In the genomic region with DNA sequence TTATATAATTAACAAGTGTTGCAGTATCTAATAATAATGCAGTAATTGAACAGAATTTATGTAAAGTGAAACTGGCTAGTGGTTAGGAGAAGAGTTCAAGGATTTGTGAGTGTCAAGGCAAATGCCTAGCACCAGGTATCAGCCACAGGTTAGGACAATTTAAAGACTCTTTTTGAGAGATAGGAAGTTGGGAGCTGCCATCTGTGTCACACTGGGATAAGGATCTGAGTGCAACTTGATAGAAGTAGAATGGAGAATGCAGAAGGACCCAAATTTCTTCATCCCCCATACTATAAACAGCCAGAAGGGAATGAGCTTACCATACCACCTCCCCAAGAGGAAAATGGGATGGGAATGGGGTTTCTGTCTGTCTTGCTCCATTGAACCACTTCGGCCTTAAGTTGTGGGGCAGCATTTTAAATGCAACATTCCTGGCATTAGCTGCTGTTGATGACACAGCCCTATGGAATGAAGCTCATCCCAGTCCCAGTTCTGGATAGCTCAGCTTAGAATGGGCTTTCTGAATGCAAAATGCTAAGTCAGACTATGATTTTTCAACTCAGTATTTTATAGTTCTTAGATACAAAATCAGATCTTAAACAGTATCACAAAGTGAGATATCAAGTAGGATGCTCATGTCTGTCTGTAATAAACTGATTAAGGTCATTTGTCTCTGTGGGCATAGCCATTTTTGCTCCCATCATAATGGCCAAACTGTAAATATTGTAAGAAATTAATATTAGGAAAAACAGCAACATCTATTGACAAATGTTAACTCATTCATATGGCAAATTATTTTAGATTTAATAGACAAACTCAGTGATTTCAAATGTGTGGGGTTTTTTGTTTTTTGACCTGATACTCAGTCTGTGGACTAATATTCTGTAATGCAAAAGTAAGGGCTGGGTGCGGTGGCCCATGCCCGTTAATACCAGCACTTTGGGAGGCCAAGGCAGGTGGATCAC, we compare ENCODE assay signal across 12 cellular contexts.
DNase-seq lines count a peak whose midpoint lies in the region; ATAC-seq and TF ChIP-seq lines count a peak whose summit lies in the region.
"Had no signal": no experiment of that assay in that cellular context is flagged by ENCODE, and none has a peak within 500 bp of the region (broad histone marks: within the 10 kb centered on the region; RNA-seq: fewer than 3 reads in every experiment).

No MANE protein-coding gene starts in this region.

- no peak for ATAC-seq in HG02852 (IDR thresholded peaks at IDR 0.05; ENCODE audit: unreplicated experiment)
- ATAC-seq: heart right ventricle had no signal

- in situ Hi-C loops in brain microvascular endothelial cell (cut with HindIII; ENCODE audit: low pct_ligation_motif_present, low sequenced_read_pairs): no loop called here

- H3K27me3 Mint-ChIP-seq in activated T-cell treated with anti-CD3 and anti-CD28 coated beads, Interleukin-2, amount 50 U/mL, for 24 hours: no peaks in the 10 kb centered on the region
- H3K27me3 Mint-ChIP-seq: activated naive CD8-positive, alpha-beta T cell treated with anti-CD3 and anti-CD28 coated beads, Interleukin-2, amount 10 ng/mL, durations not matched to agents 7 days and 5 days had no signal

- H3K27ac Mint-ChIP-seq in activated T-cell treated with anti-CD3 and anti-CD28 coated beads, Interleukin-2, amount 50 U/mL, for 24 hours: no peak overlapping the region
- H3K27ac Mint-ChIP-seq: activated naive CD8-positive, alpha-beta T cell treated with anti-CD3 and anti-CD28 coated beads, Interleukin-2, amount 10 ng/mL, durations not matched to agents 7 days and 5 days had no signal

- TF ChIP-seq CTCF in brain microvascular endothelial cell (IDR thresholded peaks at IDR 0.05; ENCODE audit: low read depth, low read length, missing control alignments): peak; percentile 2

- H3K4me1 Mint-ChIP-seq in activated T-cell treated with anti-CD3 and anti-CD28 coated beads, Interleukin-2, amount 50 U/mL, for 24 hours (ENCODE audit: low read depth): no peaks in the 10 kb centered on the region
- H3K4me1 Mint-ChIP-seq: activated naive CD8-positive, alpha-beta T cell treated with anti-CD3 and anti-CD28 coated beads, Interleukin-2, amount 10 ng/mL, durations not matched to agents 7 days and 5 days had no signal

- H3K36me3 ChIP-seq in brain microvascular endothelial cell (replicated peaks): no peaks in the 10 kb centered on the region
- H3K36me3 ChIP-seq: thyroid gland had no signal

- no peak overlapping the region for H3K4me3 ChIP-seq in brain microvascular endothelial cell (ENCODE audit: low read depth, low read length)
- H3K4me3 ChIP-seq: heart right ventricle, thyroid gland had no signal

- DNase-seq in AG20443 (ENCODE audit: low spot score): peak; percentile 90
- DNase-seq in brain microvascular endothelial cell: peak; percentile 72
- DNase-seq in kidney glomerular epithelial cell (lab: John Stamatoyannopoulos, UW): peak; percentile 73
- DNase-seq in stimulated activated naive CD4-positive, alpha-beta T cell (lab: John Stamatoyannopoulos, UW): no peak
- DNase-seq in ecto neural progenitor cell (ENCODE audit: low spot score): no peak
- DNase-seq in activated T-cell treated with anti-CD3 and anti-CD28 coated beads, Interleukin-2, amount 50 U/mL, for 24 hours: no peak
- DNase-seq: activated naive CD8-positive, alpha-beta T cell treated with anti-CD3 and anti-CD28 coated beads, Interleukin-2, amount 10 ng/mL, durations not matched to agents 7 days and 5 days; heart right ventricle; KBM-7; thyroid gland had no signal

- H3K27ac ChIP-seq in brain microvascular endothelial cell: no peak overlapping the region
- H3K27ac ChIP-seq: heart right ventricle, thyroid gland had no signal

- TF ChIP-seq EP300 in Ishikawa (IDR thresholded peaks at IDR 0.05; ENCODE audit: borderline replicate concordance): no peak

- H3K27me3 ChIP-seq in brain microvascular endothelial cell (replicated peaks): no peaks in the 10 kb centered on the region
- H3K27me3 ChIP-seq: heart right ventricle, thyroid gland had no signal

- H3K36me3 Mint-ChIP-seq in activated T-cell treated with anti-CD3 and anti-CD28 coated beads, Interleukin-2, amount 50 U/mL, for 24 hours (ENCODE audit: low read depth): peaks cover 53% of the 10 kb centered on the region

- no peak overlapping the region for H3K4me3 Mint-ChIP-seq in activated T-cell treated with anti-CD3 and anti-CD28 coated beads, Interleukin-2, amount 50 U/mL, for 24 hours
- H3K4me3 Mint-ChIP-seq: activated naive CD8-positive, alpha-beta T cell treated with anti-CD3 and anti-CD28 coated beads, Interleukin-2, amount 10 ng/mL, durations not matched to agents 7 days and 5 days had no signal

- TF ChIP-seq RAD21 in Ishikawa (IDR thresholded peaks at IDR 0.05; ENCODE audit: low read depth): no peak

- H3K9me3 Mint-ChIP-seq in activated T-cell treated with anti-CD3 and anti-CD28 coated beads, Interleukin-2, amount 50 U/mL, for 24 hours: no peaks in the 10 kb centered on the region
- H3K9me3 Mint-ChIP-seq: activated naive CD8-positive, alpha-beta T cell treated with anti-CD3 and anti-CD28 coated beads, Interleukin-2, amount 10 ng/mL, durations not matched to agents 7 days and 5 days had no signal

TF ChIP-seq in Ishikawa, 13 proteins besides CTCF, POLR2A, EP300 and RAD21:
- TF ChIP-seq YY1 (IDR thresholded peaks at IDR 0.05; ENCODE audit: low read depth): no peak
- TF ChIP-seq NFIC (IDR thresholded peaks at IDR 0.05): peak; percentile 65
- no peak for TF ChIP-seq CREB1 (IDR thresholded peaks at IDR 0.05; ENCODE audit: low read depth)
- TF ChIP-seq TEAD4 (IDR thresholded peaks at IDR 0.05): peak; percentile 88
- no peak for TF ChIP-seq TCF12 (IDR thresholded peaks at IDR 0.05; ENCODE audit: low read depth)
- TF ChIP-seq, protein P1, sequence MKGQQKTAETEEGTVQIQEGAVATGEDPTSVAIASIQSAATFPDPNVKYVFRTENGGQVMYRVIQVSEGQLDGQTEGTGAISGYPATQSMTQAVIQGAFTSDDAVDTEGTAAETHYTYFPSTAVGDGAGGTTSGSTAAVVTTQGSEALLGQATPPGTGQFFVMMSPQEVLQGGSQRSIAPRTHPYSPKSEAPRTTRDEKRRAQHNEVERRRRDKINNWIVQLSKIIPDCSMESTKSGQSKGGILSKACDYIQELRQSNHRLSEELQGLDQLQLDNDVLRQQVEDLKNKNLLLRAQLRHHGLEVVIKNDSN (IDR thresholded peaks at IDR 0.05): no peak
- no peak for TF ChIP-seq CEBPB (IDR thresholded peaks at IDR 0.05)
- no peak for TF ChIP-seq ZBTB7A (IDR thresholded peaks at IDR 0.05; ENCODE audit: low read depth)
- TF ChIP-seq, protein P2, sequence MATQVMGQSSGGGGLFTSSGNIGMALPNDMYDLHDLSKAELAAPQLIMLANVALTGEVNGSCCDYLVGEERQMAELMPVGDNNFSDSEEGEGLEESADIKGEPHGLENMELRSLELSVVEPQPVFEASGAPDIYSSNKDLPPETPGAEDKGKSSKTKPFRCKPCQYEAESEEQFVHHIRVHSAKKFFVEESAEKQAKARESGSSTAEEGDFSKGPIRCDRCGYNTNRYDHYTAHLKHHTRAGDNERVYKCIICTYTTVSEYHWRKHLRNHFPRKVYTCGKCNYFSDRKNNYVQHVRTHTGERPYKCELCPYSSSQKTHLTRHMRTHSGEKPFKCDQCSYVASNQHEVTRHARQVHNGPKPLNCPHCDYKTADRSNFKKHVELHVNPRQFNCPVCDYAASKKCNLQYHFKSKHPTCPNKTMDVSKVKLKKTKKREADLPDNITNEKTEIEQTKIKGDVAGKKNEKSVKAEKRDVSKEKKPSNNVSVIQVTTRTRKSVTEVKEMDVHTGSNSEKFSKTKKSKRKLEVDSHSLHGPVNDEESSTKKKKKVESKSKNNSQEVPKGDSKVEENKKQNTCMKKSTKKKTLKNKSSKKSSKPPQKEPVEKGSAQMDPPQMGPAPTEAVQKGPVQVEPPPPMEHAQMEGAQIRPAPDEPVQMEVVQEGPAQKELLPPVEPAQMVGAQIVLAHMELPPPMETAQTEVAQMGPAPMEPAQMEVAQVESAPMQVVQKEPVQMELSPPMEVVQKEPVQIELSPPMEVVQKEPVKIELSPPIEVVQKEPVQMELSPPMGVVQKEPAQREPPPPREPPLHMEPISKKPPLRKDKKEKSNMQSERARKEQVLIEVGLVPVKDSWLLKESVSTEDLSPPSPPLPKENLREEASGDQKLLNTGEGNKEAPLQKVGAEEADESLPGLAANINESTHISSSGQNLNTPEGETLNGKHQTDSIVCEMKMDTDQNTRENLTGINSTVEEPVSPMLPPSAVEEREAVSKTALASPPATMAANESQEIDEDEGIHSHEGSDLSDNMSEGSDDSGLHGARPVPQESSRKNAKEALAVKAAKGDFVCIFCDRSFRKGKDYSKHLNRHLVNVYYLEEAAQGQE (IDR thresholded peaks at IDR 0.05; ENCODE audit: low read depth): no peak

Comparison
In these comparisons a context has a peak if more than half of its experiments do, and no peak if none do; other contexts are left out.
1. DNase-seq: peak in AG20443 (single experiment), brain microvascular endothelial cell (single experiment) and kidney glomerular epithelial cell (single experiment); none in stimulated activated naive CD4-positive, alpha-beta T cell (0 of 6), ecto neural progenitor cell (single experiment) and activated T-cell treated with anti-CD3 and anti-CD28 coated beads, Interleukin-2, amount 50 U/mL, for 24 hours (single experiment).